Comparison of ENCODE assay signal across 8 cellular contexts in genomic region chr6:106446287-106446885, GRCh38.
A peak's percentile ranks its signal among the peaks of the same experiment; 100 is the strongest.
DNase-seq lines count a peak whose midpoint lies in the region; ATAC-seq, FAIRE-seq and TF ChIP-seq lines count a peak whose summit lies in the region.

No MANE protein-coding gene starts in this region.

- H3K4me3 ChIP-seq in astrocyte (ENCODE audit: insufficient read depth, low read depth, low read length) = no peak overlapping the region

- no peak overlapping the region for H3K27ac Mint-ChIP-seq in astrocyte (ENCODE audit: unreplicated experiment)
- no peak overlapping the region for H3K27ac Mint-ChIP-seq in mesothelial cell of epicardium

- ATAC-seq in HG03159 (IDR thresholded peaks at IDR 0.05; ENCODE audit: unreplicated experiment) = no peak
- ATAC-seq in GM18511 (IDR thresholded peaks at IDR 0.05; ENCODE audit: unreplicated experiment) = no peak

- H3K36me3 ChIP-seq in astrocyte (ENCODE audit: insufficient read depth, low read length) = no peaks in the 10 kb centered on the region

- H3K4me1 Mint-ChIP-seq in astrocyte (ENCODE audit: low read depth, unreplicated experiment) = peaks cover 7% of the 10 kb centered on the region
- H3K4me1 Mint-ChIP-seq in mesothelial cell of epicardium = peaks cover 7% of the 10 kb centered on the region

- H3K9ac ChIP-seq in astrocyte (ENCODE audit: low read length) = no peak overlapping the region

- no peaks in the 10 kb centered on the region for H3K4me1 ChIP-seq in astrocyte (ENCODE audit: insufficient read depth, low read length)

- H3K4me2 ChIP-seq in astrocyte (ENCODE audit: low read length) = no peak overlapping the region

- no peaks in the 10 kb centered on the region for H4K20me1 ChIP-seq in astrocyte (ENCODE audit: insufficient read depth, low read length)

- no peak overlapping the region for H3K27ac ChIP-seq in astrocyte (ENCODE audit: low read depth, low read length)

- no peak overlapping the region for H2AFZ ChIP-seq in astrocyte (ENCODE audit: low read depth, low read length)

- H3K36me3 Mint-ChIP-seq in astrocyte (ENCODE audit: low read depth, unreplicated experiment) (no peaks in the 10 kb centered on the region), mesothelial cell of epicardium (no peaks in the 10 kb centered on the region)

- peak; percentile 32 for DNase-seq in COLO829 (ENCODE audit: low spot score)
- DNase-seq in LHCN-M2 (ENCODE audit: low read depth) = peak; percentile 9
- DNase-seq in astrocyte (ENCODE audit: low read depth) = no peak
- no peak for DNase-seq in mesothelial cell of epicardium (ENCODE audit: low spot score in 2 of 2, unreplicated experiment in 2 of 2)
- DNase-seq in mucosa of gallbladder (ENCODE audit: low spot score) = no peak
- DNase-seq in C1 segment of cervical spinal cord (lab: John Stamatoyannopoulos, UW) = no peak

- no peaks in the 10 kb centered on the region for H3K9me3 ChIP-seq in astrocyte (ENCODE audit: insufficient read depth, low read depth, low read length)

- H3K79me2 ChIP-seq in astrocyte (ENCODE audit: insufficient read depth, low read length) = no peaks in the 10 kb centered on the region

- H3K27me3 ChIP-seq in astrocyte (ENCODE audit: insufficient read depth, low read length) = peaks cover 26% of the 10 kb centered on the region

- H3K9me3 Mint-ChIP-seq in astrocyte (ENCODE audit: unreplicated experiment) (no peaks in the 10 kb centered on the region), mesothelial cell of epicardium (no peaks in the 10 kb centered on the region)

- FAIRE-seq in astrocyte (lab: Jason Lieb, UNC) = no peak

- TF ChIP-seq CTCF in astrocyte (IDR thresholded peaks at IDR 0.05; ENCODE audit: insufficient read depth, low read depth, low read length) (peak; percentile 49), mesothelial cell of epicardium (IDR thresholded peaks at IDR 0.05; ENCODE audit: unreplicated experiment) (peak; percentile 58)

- H3K27me3 Mint-ChIP-seq in astrocyte (ENCODE audit: low read depth, unreplicated experiment) (peaks cover 10% of the 10 kb centered on the region), mesothelial cell of epicardium (ENCODE audit: low read depth) (peaks cover 23% of the 10 kb centered on the region)

- no peak overlapping the region for H3K4me3 Mint-ChIP-seq in astrocyte (ENCODE audit: unreplicated experiment)
- H3K4me3 Mint-ChIP-seq in mesothelial cell of epicardium = no peak overlapping the region

Comparison
In these comparisons a context has a peak if more than half of its experiments do, and no peak if none do; other contexts are left out.
1. DNase-seq: peak in COLO829 (single experiment) and LHCN-M2 (single experiment); none in astrocyte (single experiment), mesothelial cell of epicardium (0 of 2), mucosa of gallbladder (single experiment) and C1 segment of cervical spinal cord (0 of 14).